Comparison of ENCODE assay signal across 8 cellular contexts in the genomic region with DNA sequence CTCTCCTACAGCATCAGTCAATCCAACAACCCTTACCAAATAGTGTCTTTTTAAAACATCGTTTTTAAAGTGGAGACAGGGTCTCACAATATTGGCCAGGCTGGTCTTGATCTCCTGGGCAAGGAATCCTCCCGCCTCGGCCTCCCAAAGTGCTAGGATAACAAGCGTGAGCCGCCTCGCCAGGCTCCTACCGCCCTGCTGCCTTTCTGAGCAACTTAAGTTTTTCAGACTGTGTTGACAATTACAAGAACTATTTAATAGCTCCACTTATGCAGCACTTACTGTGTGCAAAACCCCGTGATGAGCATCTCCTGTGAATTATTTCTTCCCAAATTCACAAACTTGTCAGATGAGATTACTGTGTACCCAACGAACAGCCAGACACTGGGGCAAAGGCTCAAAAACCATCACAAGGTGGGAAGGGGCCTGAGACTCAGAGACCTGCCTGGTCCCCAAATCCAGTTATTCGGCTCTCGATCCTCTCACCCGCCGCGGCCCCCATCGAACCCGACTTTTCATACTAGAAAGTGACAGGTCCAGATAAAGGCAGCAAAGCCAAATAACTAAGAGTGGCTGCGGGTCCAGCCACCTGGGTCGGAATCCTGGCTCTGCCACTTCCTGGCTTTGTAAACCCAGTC. TPM values are rescaled to one million over a fixed set of nuclear protein-coding genes. Genes with fewer than 3 reads are reported as not detected.
A peak's percentile ranks its signal among the peaks of the same experiment; 100 is the strongest.
DNase-seq lines count a peak whose midpoint lies in the region; ATAC-seq and TF ChIP-seq lines count a peak whose summit lies in the region.

No MANE protein-coding gene starts in this region.

- peak overlapping the region; percentile 72 for H3K27ac ChIP-seq in brain microvascular endothelial cell
- H3K27ac ChIP-seq in mesenchymal stem cell (ENCODE audit: low read length, poor library complexity, severe bottlenecking) = peak overlapping the region; percentile 94
- peak overlapping the region; percentile 86 to 88 for H3K27ac ChIP-seq in uterus

- in situ Hi-C loops in brain microvascular endothelial cell (cut with HindIII; ENCODE audit: low pct_ligation_motif_present, low sequenced_read_pairs) = no loop called here

- peak overlapping the region; percentile 44 for H4K91ac ChIP-seq in mesenchymal stem cell (ENCODE audit: low read length)

- peaks cover 32% of the 10 kb centered on the region for H3K36me3 ChIP-seq in brain microvascular endothelial cell (replicated peaks)
- H3K36me3 ChIP-seq in mesenchymal stem cell (ENCODE audit: control insufficient read depth in 1 of 2, insufficient read depth in 2 of 2, low read depth in 1 of 2, low read length in 2 of 2) = peaks cover 39 to 44% of the 10 kb centered on the region in 2 experiments
- H3K36me3 ChIP-seq in uterus = no peaks in the 10 kb centered on the region

- H2AFZ ChIP-seq in mesenchymal stem cell (ENCODE audit: low read depth, low read length) = no peak overlapping the region

- H3K9ac ChIP-seq in mesenchymal stem cell (ENCODE audit: low read length) = peak overlapping the region; percentile 100

- H2AK5ac ChIP-seq in mesenchymal stem cell (ENCODE audit: low read length, severe bottlenecking) = peak overlapping the region; percentile 21

- H2BK120ac ChIP-seq in mesenchymal stem cell (ENCODE audit: low read depth, low read length) = no peak overlapping the region

- H2BK5ac ChIP-seq in mesenchymal stem cell (ENCODE audit: low read depth, low read length, poor library complexity, severe bottlenecking) = no peak overlapping the region

- peak overlapping the region; percentile 86 for H3K4me2 ChIP-seq in mesenchymal stem cell (ENCODE audit: low read length, poor library complexity, severe bottlenecking)

- intact Hi-C loops in Right ventricle myocardium inferior (cut with DNase I) (no loop called here), Right ventricle myocardium superior (cut with DNase I) (no loop called here), uterus (cut with DNase I; ENCODE audit: low total_unique reads) (loop anchor here (10.0 kb wide), 2 partner anchors 124 to 1134 kb away; partner anchors contain the start of gene KPTN)

- peak; percentile 76 for DNase-seq in Right ventricle myocardium inferior (ENCODE audit: missing footprints)
- no peak for DNase-seq in Right ventricle myocardium superior
- DNase-seq in brain microvascular endothelial cell = no peak
- no peak for DNase-seq in mesenchymal stem cell
- no peak for DNase-seq in uterus
- no peak for DNase-seq in iPS-NIHi11 (ENCODE audit: low spot score)
- no peak for DNase-seq in C1 segment of cervical spinal cord (lab: John Stamatoyannopoulos, UW)

- ATAC-seq in Right ventricle myocardium inferior (no peak), Right ventricle myocardium superior (ENCODE audit: poor library complexity) (no peak), GM19023 (IDR thresholded peaks at IDR 0.05; ENCODE audit: unreplicated experiment) (no peak)

- under 1% methylated on average over 18 of the region's 18 CpGs for WGBS in mesenchymal stem cell

- H3K27me3 ChIP-seq in brain microvascular endothelial cell (replicated peaks) = no peaks in the 10 kb centered on the region
- no peaks in the 10 kb centered on the region for H3K27me3 ChIP-seq in mesenchymal stem cell (ENCODE audit: control insufficient read depth in 1 of 2, insufficient read depth in 1 of 2, low read length in 2 of 2)
- H3K27me3 ChIP-seq in uterus = no peaks in the 10 kb centered on the region

- peaks cover 38% of the 10 kb centered on the region for H3K4me1 ChIP-seq in mesenchymal stem cell (ENCODE audit: control insufficient read depth, insufficient read depth, low read depth, low read length)
- H3K4me1 ChIP-seq in uterus = peaks cover 8 to 15% of the 10 kb centered on the region in 2 donors

- H3K9me3 ChIP-seq in mesenchymal stem cell (ENCODE audit: control insufficient read depth, low read length) (no peaks in the 10 kb centered on the region), uterus (no peaks in the 10 kb centered on the region)

- no peak for TF ChIP-seq POLR2A in uterus (IDR thresholded peaks at IDR 0.05)

- peak overlapping the region; percentile 95 for H4K8ac ChIP-seq in mesenchymal stem cell (ENCODE audit: low read length)

- peak overlapping the region; percentile 46 to 96 for H3K18ac ChIP-seq in mesenchymal stem cell (ENCODE audit: low read depth in 1 of 2, low read length in 2 of 2)

- H3K4me3 ChIP-seq in brain microvascular endothelial cell (ENCODE audit: low read depth, low read length) (peak overlapping the region; percentile 98), mesenchymal stem cell (ENCODE audit: insufficient read depth in 1 of 2, low read depth in 1 of 2, low read length in 2 of 2) (peak overlapping the region; percentile 87 to 94), uterus (peak overlapping the region; percentile 84 to 88)

- no peak for TF ChIP-seq CTCF in brain microvascular endothelial cell (IDR thresholded peaks at IDR 0.05; ENCODE audit: low read depth, low read length, missing control alignments)
- no peak for TF ChIP-seq CTCF in uterus (IDR thresholded peaks at IDR 0.05)

- H2BK12ac ChIP-seq in mesenchymal stem cell (ENCODE audit: low read length in 2 of 2) = no peak overlapping the region

- no peak overlapping the region for H2BK15ac ChIP-seq in mesenchymal stem cell (ENCODE audit: low read depth, poor library complexity, severe bottlenecking)

- peak overlapping the region in 1 of 2 experiments; percentile 23 for H3K23ac ChIP-seq in mesenchymal stem cell (ENCODE audit: low read length in 2 of 2)

- peaks cover 9% of the 10 kb centered on the region for H3K79me1 ChIP-seq in mesenchymal stem cell (replicated peaks; ENCODE audit: low read length, poor library complexity, severe bottlenecking)

- peak overlapping the region in 1 of 2 experiments; percentile 50 for H3K14ac ChIP-seq in mesenchymal stem cell (ENCODE audit: low read length in 2 of 2)

- peak overlapping the region; percentile 61 to 77 for H3K4ac ChIP-seq in mesenchymal stem cell (ENCODE audit: low read depth in 1 of 2, low read length in 2 of 2)

RNA-seq across cellular contexts. Expression of gene RPL18, which starts 0.6 kb away (rescaled TPM):
- 604 TPM for total RNA-seq in Right ventricle myocardium inferior
- 526 TPM for total RNA-seq in Right ventricle myocardium superior
- 1,704 TPM for polyA plus RNA-seq in mesenchymal stem cell (2013, experiment 1 of 2)
- polyA plus RNA-seq in mesenchymal stem cell (2013, experiment 2 of 2) = 1,641 TPM
- 1,000 to 10,000 TPM; 1,515 to 5,795 (median 3,195) TPM for total RNA-seq in uterus

RNA-seq across cellular contexts. Expression of gene SPHK2, which starts 0.9 kb away (rescaled TPM):
- 7.2 TPM for total RNA-seq in Right ventricle myocardium inferior
- 7.6 TPM for total RNA-seq in Right ventricle myocardium superior
- 9.1 TPM for polyA plus RNA-seq in mesenchymal stem cell (2013, experiment 1 of 2)
- 9.4 TPM for polyA plus RNA-seq in mesenchymal stem cell (2013, experiment 2 of 2)
- 10 to 100 TPM; 10.0 to 27.2 (median 21.7) TPM for total RNA-seq in uterus

RNA-seq across cellular contexts. Expression of gene FAM83E, which starts 3.5 kb away (rescaled TPM):
- not detected for total RNA-seq in Right ventricle myocardium inferior
- not detected for total RNA-seq in Right ventricle myocardium superior
- polyA plus RNA-seq in mesenchymal stem cell (2013, experiment 1 of 2) = 0.03 TPM
- polyA plus RNA-seq in mesenchymal stem cell (2013, experiment 2 of 2) = 0.04 TPM
- total RNA-seq in uterus = 1 to 10 TPM in 2 of 4 donors, not detected in 2; 1.8 TPM

RNA-seq across cellular contexts. Expression of gene SPACA4, which starts 11.9 kb away (rescaled TPM):
- total RNA-seq in Right ventricle myocardium inferior (not detected), Right ventricle myocardium superior (not detected), uterus (not detected)
- not detected for polyA plus RNA-seq in mesenchymal stem cell (2013, experiment 1 of 2)
- polyA plus RNA-seq in mesenchymal stem cell (2013, experiment 2 of 2) = not detected

RNA-seq across cellular contexts. Expression of gene DBP, which starts 18.8 kb away (rescaled TPM):
- 15.2 TPM for total RNA-seq in Right ventricle myocardium inferior
- 14.5 TPM for total RNA-seq in Right ventricle myocardium superior
- polyA plus RNA-seq in mesenchymal stem cell (2013, experiment 1 of 2) = 4.2 TPM
- polyA plus RNA-seq in mesenchymal stem cell (2013, experiment 2 of 2) = 5.0 TPM
- total RNA-seq in uterus = 10 to 100 TPM in 2 of 4 donors, 1 to 10 TPM in 1, not detected in 1; 3.1 to 29.8 (median 11.3) TPM
